ENCODE assay signal across 8 cellular contexts in genomic region chr4:16225681-16225995, GRCh38. TPM values are rescaled to one million over a fixed set of nuclear protein-coding genes. Genes with fewer than 3 reads are reported as not detected.
DNase-seq lines count a peak whose midpoint lies in the region; ATAC-seq and TF ChIP-seq lines count a peak whose summit lies in the region.

No MANE protein-coding gene starts in this region.

- peak; percentile 0 for ATAC-seq in HG03175 (IDR thresholded peaks at IDR 0.05; ENCODE audit: unreplicated experiment)
- ATAC-seq in body of pancreas, result no peak
- no peak for ATAC-seq in HG03520 (IDR thresholded peaks at IDR 0.05; ENCODE audit: unreplicated experiment)
- no peak for ATAC-seq in HG03025 (IDR thresholded peaks at IDR 0.05; ENCODE audit: low FRiP score, unreplicated experiment)
- ATAC-seq in GM21528 (IDR thresholded peaks at IDR 0.05; ENCODE audit: low FRiP score, unreplicated experiment), result no peak

- H3K23ac ChIP-seq in mesendoderm (ENCODE audit: low read length), result no peak overlapping the region

- H3K36me3 Mint-ChIP-seq in CD8-positive, alpha-beta memory T cell, result peaks cover 0 to 8% (median 0%) of the 10 kb centered on the region in 3 donors

- no peak overlapping the region for H4K5ac ChIP-seq in mesendoderm (ENCODE audit: low read length)

- peak overlapping the region; percentile 86 to 93 (median 91) for H3K27ac Mint-ChIP-seq in CD8-positive, alpha-beta memory T cell

- no peaks in the 10 kb centered on the region for H3K36me3 ChIP-seq in CD8-positive, alpha-beta memory T cell (ENCODE audit: insufficient read depth, low read length)
- no peaks in the 10 kb centered on the region for H3K36me3 ChIP-seq in body of pancreas (replicated peaks in 1 of 2; ENCODE audit: insufficient read depth in 1 of 2, low read depth in 2 of 2)
- H3K36me3 ChIP-seq in mesendoderm (ENCODE audit: control insufficient read depth, insufficient read depth, low read length), result no peaks in the 10 kb centered on the region

- peaks cover 3% of the 10 kb centered on the region for H3K79me1 ChIP-seq in mesendoderm (ENCODE audit: low read length)

- H4K8ac ChIP-seq in mesendoderm (ENCODE audit: low read depth, low read length), result no peak overlapping the region

- peak overlapping the region; percentile 35 for H3K27ac ChIP-seq in CD8-positive, alpha-beta memory T cell (ENCODE audit: low read depth, low read length)
- peak overlapping the region; percentile 93 to 97 (median 94) for H3K27ac ChIP-seq in body of pancreas
- H3K27ac ChIP-seq in mesendoderm (ENCODE audit: low read depth, low read length), result no peak overlapping the region

- CTCF ChIA-PET in CD8-positive, alpha-beta memory T cell (lab: Charles Lee), result interaction anchor here (1.4 kb wide), 1 partner anchor 20 kb away, joined by 3 read pairs; no protein-coding TSS in a partner anchor

- H2BK5ac ChIP-seq in mesendoderm (ENCODE audit: low read length), result no peak overlapping the region

- peak overlapping the region; percentile 83 for H3K4me3 ChIP-seq in CD8-positive, alpha-beta memory T cell (ENCODE audit: low read length)
- H3K4me3 ChIP-seq in body of pancreas (peak overlapping the region; percentile 38 to 71), mesendoderm (ENCODE audit: low read length) (peak overlapping the region; percentile 41)

- peak overlapping the region; percentile 69 for H3K56ac ChIP-seq in mesendoderm (ENCODE audit: low read length)

- intact Hi-C loops in body of pancreas (cut with DNase I), result no loop called here

- POLR2A ChIA-PET in CD8-positive, alpha-beta memory T cell (lab: Charles Lee), result no interaction called here

- TF ChIP-seq CTCF in body of pancreas (IDR thresholded peaks at IDR 0.05), result no peak

- H3K27me3 ChIP-seq in CD8-positive, alpha-beta memory T cell (ENCODE audit: insufficient read depth, low read length, poor library complexity, severe bottlenecking), result no peaks in the 10 kb centered on the region
- H3K27me3 ChIP-seq in body of pancreas (no peaks in the 10 kb centered on the region), mesendoderm (ENCODE audit: insufficient read depth, low read length, poor library complexity) (no peaks in the 10 kb centered on the region)

- H2BK120ac ChIP-seq in mesendoderm (ENCODE audit: low read depth, low read length), result no peak overlapping the region

- H3K27me3 Mint-ChIP-seq in CD8-positive, alpha-beta memory T cell, result no peaks in the 10 kb centered on the region

- peak overlapping the region; percentile 66 for H3K4me2 ChIP-seq in mesendoderm (ENCODE audit: low read length)

- H3K4me1 Mint-ChIP-seq in CD8-positive, alpha-beta memory T cell, result peaks cover 40 to 66% (median 57%) of the 10 kb centered on the region in 3 donors

- H3K4ac ChIP-seq in mesendoderm (ENCODE audit: low read depth, low read length), result no peak overlapping the region

- H3K9me3 ChIP-seq in CD8-positive, alpha-beta memory T cell (ENCODE audit: low read length), result no peaks in the 10 kb centered on the region
- no peaks in the 10 kb centered on the region for H3K9me3 ChIP-seq in body of pancreas

- H3K18ac ChIP-seq in mesendoderm (ENCODE audit: low read length), result peak overlapping the region; percentile 95

- H3K9ac ChIP-seq in mesendoderm (ENCODE audit: low read length), result peak overlapping the region; percentile 79

- H3K4me3 Mint-ChIP-seq in CD8-positive, alpha-beta memory T cell, result peak overlapping the region; percentile 88 to 94 (median 90)

- no peak overlapping the region for H2BK15ac ChIP-seq in mesendoderm (replicated peaks; ENCODE audit: low read depth)

- no peak for DNase-seq in CD8-positive, alpha-beta memory T cell
- DNase-seq in body of pancreas, result no peak
- DNase-seq in mesendoderm, result no peak
- DNase-seq in anterior cingulate cortex (lab: John Stamatoyannopoulos, UW), result no peak

- WGBS in body of pancreas, 2 donors, result 0 to 1% methylated on average over 9 of the region's 9 CpGs
- WGBS in mesendoderm (ENCODE audit: extremely low coverage, insufficient coverage, low lambda C conversion rate), result no CpG with 5 or more reads among the region's 9 CpGs

- H2AK5ac ChIP-seq in mesendoderm (ENCODE audit: low read length), result no peak overlapping the region

- H3K79me2 ChIP-seq in mesendoderm (ENCODE audit: control insufficient read depth, insufficient read depth, low read length), result peaks cover 6% of the 10 kb centered on the region

- H3K4me1 ChIP-seq in CD8-positive, alpha-beta memory T cell (ENCODE audit: insufficient read depth, low read length), result peaks cover 44% of the 10 kb centered on the region
- H3K4me1 ChIP-seq in body of pancreas (peaks cover 37% of the 10 kb centered on the region), mesendoderm (ENCODE audit: control insufficient read depth, low read depth, low read length) (peaks cover 4% of the 10 kb centered on the region)

- H3K9me3 Mint-ChIP-seq in CD8-positive, alpha-beta memory T cell, result no peaks in the 10 kb centered on the region

- no peak for TF ChIP-seq POLR2A in body of pancreas (IDR thresholded peaks at IDR 0.05)

RNA-seq across cellular contexts. Expression of gene TAPT1, which starts 0.6 kb away (rescaled TPM):
- 10 to 100 TPM; 23.7 to 27.6 TPM for total RNA-seq in CD8-positive, alpha-beta memory T cell
- 19.1 TPM for polyA plus RNA-seq in CD8-positive, alpha-beta memory T cell
- total RNA-seq in body of pancreas, result 10 to 100 TPM; 26.4 to 30.9 TPM
- polyA plus RNA-seq in mesendoderm (2013, experiment 1 of 2), result 4.5 TPM
- polyA plus RNA-seq in mesendoderm (2013, experiment 2 of 2), result 4.7 TPM
